8 cellular contexts compared by ENCODE assay signal in the genomic region with DNA sequence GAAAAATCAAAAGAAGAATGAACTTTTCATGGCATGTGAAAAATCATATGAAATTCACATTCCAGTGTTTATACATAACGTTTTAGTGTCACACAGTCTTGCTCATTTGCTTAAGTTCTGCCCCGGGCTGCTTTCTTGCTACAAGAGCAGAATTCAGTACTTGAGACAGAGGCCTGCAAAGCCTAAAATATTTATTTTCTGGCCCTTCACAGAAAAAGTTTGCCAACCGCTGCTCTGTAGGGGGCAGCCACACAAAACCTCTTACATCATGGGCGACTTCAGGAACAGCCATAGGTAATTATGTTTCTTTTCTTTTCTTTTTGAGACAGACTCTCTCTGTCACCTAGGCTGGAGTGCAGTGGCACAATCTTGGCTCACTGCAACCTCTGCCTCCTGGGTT. TPM values are rescaled to one million over a fixed set of nuclear protein-coding genes. Genes with fewer than 3 reads are reported as not detected.
A peak's percentile ranks its signal among the peaks of the same experiment; 100 is the strongest.
DNase-seq lines count a peak whose midpoint lies in the region; ATAC-seq and TF ChIP-seq lines count a peak whose summit lies in the region.

No MANE protein-coding gene starts in this region.

- intact Hi-C loops in activated CD4-positive, alpha-beta T cell treated with anti-CD3 and anti-CD28 coated beads for 36 hours (cut with DNase I, micrococcal nuclease) = loop anchor here (5.0 kb wide), 4 partner anchors 54 to 654 kb away; partner anchors contain the start of genes ARL2 (in 1 of the 2), FAM89B (in 1 of the 2), MAJIN (in 1 of the 2) and TM7SF2 (in 1 of the 2)
- intact Hi-C loops in OCI-LY7 (cut with micrococcal nuclease; ENCODE audit: unreplicated experiment) = loop anchor here (5.0 to 10.0 kb wide), 2 partner anchors 54 to 167 kb away; partner anchors contain the start of genes CDCA5, MAJIN and ZFPL1

- peak overlapping the region; percentile 78 for H3K4me2 ChIP-seq in OCI-LY7 (ENCODE audit: low read length)

- H3K4me3 ChIP-seq in OCI-LY7 (ENCODE audit: low read depth, low read length, poor library complexity, severe bottlenecking) = peak overlapping the region; percentile 68

- no peaks in the 10 kb centered on the region for H3K27me3 Mint-ChIP-seq in activated CD4-positive, alpha-beta T cell treated with anti-CD3 and anti-CD28 coated beads for 36 hours

- peaks cover 4% of the 10 kb centered on the region for H3K36me3 Mint-ChIP-seq in activated CD4-positive, alpha-beta T cell treated with anti-CD3 and anti-CD28 coated beads for 36 hours (ENCODE audit: low read depth)

- no peaks in the 10 kb centered on the region for H3K9me2 ChIP-seq in OCI-LY7 (ENCODE audit: insufficient read depth, low read length)

- H3K27ac ChIP-seq in OCI-LY7 (ENCODE audit: low read depth, low read length, poor library complexity, severe bottlenecking) = peak overlapping the region; percentile 63

- H2AFZ ChIP-seq in OCI-LY7 (ENCODE audit: low read length) = peak overlapping the region; percentile 53

- ATAC-seq in activated CD4-positive, alpha-beta T cell treated with anti-CD3 and anti-CD28 coated beads for 36 hours = no peak
- no peak for ATAC-seq in GM19452 (IDR thresholded peaks at IDR 0.05; ENCODE audit: unreplicated experiment)

- H3K9me3 ChIP-seq in OCI-LY7 (ENCODE audit: low read length) = no peaks in the 10 kb centered on the region

- H3K27ac Mint-ChIP-seq in activated CD4-positive, alpha-beta T cell treated with anti-CD3 and anti-CD28 coated beads for 36 hours = peak overlapping the region; percentile 88

- H3K36me3 ChIP-seq in OCI-LY7 (ENCODE audit: insufficient read depth, low read length) = peaks cover 10% of the 10 kb centered on the region; the same call in 1 of the 2 replicates

- peak; percentile 79 for TF ChIP-seq CTCF in OCI-LY7 (conservative IDR thresholded peaks at IDR 0.05; ENCODE audit: low read length)

- BruUV-seq in OCI-LY7 (replicated peaks; lab: Mats Ljungman, UMichigan) = no TSS peak

- CTCF ChIA-PET in activated CD4-positive, alpha-beta T cell treated with anti-CD3 and anti-CD28 coated beads for 36 hours (lab: Charles Lee) = interaction anchor here (0.6 to 1.1 kb wide), 7 partner anchors 33 to 96 kb away, joined by 3 to 4 read pairs (median 3); partner anchors contain the start of gene ARL2
- CTCF ChIA-PET in OCI-LY7 (lab: Charles Lee; ENCODE audit: unreplicated experiment) = no interaction called here

- H3K4me1 Mint-ChIP-seq in activated CD4-positive, alpha-beta T cell treated with anti-CD3 and anti-CD28 coated beads for 36 hours = peaks cover 16% of the 10 kb centered on the region

- H3K4me3 Mint-ChIP-seq in activated CD4-positive, alpha-beta T cell treated with anti-CD3 and anti-CD28 coated beads for 36 hours = peak overlapping the region; percentile 90

- no peaks in the 10 kb centered on the region for H3K9me3 Mint-ChIP-seq in activated CD4-positive, alpha-beta T cell treated with anti-CD3 and anti-CD28 coated beads for 36 hours (ENCODE audit: low read depth)

- POLR2A ChIA-PET in activated CD4-positive, alpha-beta T cell treated with anti-CD3 and anti-CD28 coated beads for 36 hours (lab: Charles Lee) = no interaction called here
- POLR2A ChIA-PET in OCI-LY7 (lab: Charles Lee) = interaction anchor here (0.5 to 1.6 kb wide), 6 partner anchors 19 to 116 kb away, joined by 3 to 7 read pairs (median 3); no protein-coding TSS in a partner anchor

- no peaks in the 10 kb centered on the region for H4K20me1 ChIP-seq in OCI-LY7 (ENCODE audit: insufficient read depth, low read length)

- DNase-seq in activated CD4-positive, alpha-beta T cell treated with anti-CD3 and anti-CD28 coated beads for 36 hours = peak; percentile 26
- no peak for DNase-seq in activated CD4-positive, alpha-beta T cell treated with anti-CD3 and anti-CD28 coated beads, Interleukin-2, amount 50 U/mL, for 1 hour
- peak; percentile 72 for DNase-seq in OCI-LY7 (ENCODE audit: low spot score)
- DNase-seq in dermis blood vessel endothelial cell = peak; percentile 59
- DNase-seq in myocyte (ENCODE audit: low read depth) = peak; percentile 40
- DNase-seq in islet precursor cell = no peak
- no peak for DNase-seq in Ammon's horn (ENCODE audit: low spot score)

- peaks cover 32% of the 10 kb centered on the region for H3K4me1 ChIP-seq in OCI-LY7 (ENCODE audit: insufficient read depth, low read length, poor library complexity, severe bottlenecking)

- peaks cover 10% of the 10 kb centered on the region; the same call in 1 of the 2 replicates for H3K79me2 ChIP-seq in OCI-LY7 (ENCODE audit: insufficient read depth, low read depth, low read length)

RNA-seq across cellular contexts. Expression of gene ATG2A, which starts 1.0 kb away (rescaled TPM):
- total RNA-seq in activated CD4-positive, alpha-beta T cell treated with anti-CD3 and anti-CD28 coated beads for 36 hours = 10 to 100 TPM; 15.8 to 16.7 TPM
- total RNA-seq in OCI-LY7 (2014; rRNA removed; shearing (Covaris generic)) = 18.1 and 29.0 TPM in 2 replicates
- 28.2 and 28.7 TPM in 2 replicates for total RNA-seq in OCI-LY7 (2022)
- 17.7 and 24.8 TPM in 2 replicates for total RNA-seq in dermis blood vessel endothelial cell
- 14.1 and 20.4 TPM in 2 replicates for total RNA-seq in myocyte
- polyA plus RNA-seq in myocyte (2012) = 12.8 TPM

RNA-seq across cellular contexts. Expression of gene PPP2R5B, which starts 6.4 kb away (rescaled TPM):
- total RNA-seq in activated CD4-positive, alpha-beta T cell treated with anti-CD3 and anti-CD28 coated beads for 36 hours = 10 to 100 TPM; 13.2 to 13.5 TPM
- total RNA-seq in OCI-LY7 (2014; rRNA removed; shearing (Covaris generic)) = 8.6 and 8.8 TPM in 2 replicates
- 13.3 and 16.2 TPM in 2 replicates for total RNA-seq in OCI-LY7 (2022)
- total RNA-seq in dermis blood vessel endothelial cell = 14.1 and 15.0 TPM in 2 replicates
- 32.1 and 39.0 TPM in 2 replicates for total RNA-seq in myocyte
- polyA plus RNA-seq in myocyte (2012) = 32.1 TPM

RNA-seq across cellular contexts. Expression of gene GPHA2, which starts 17.6 kb away (rescaled TPM):
- under 1 TPM in 1 of 2 experiments, not detected in 1; 0.34 TPM for total RNA-seq in activated CD4-positive, alpha-beta T cell treated with anti-CD3 and anti-CD28 coated beads for 36 hours
- not detected in 2 replicates for total RNA-seq in OCI-LY7 (2014; rRNA removed; shearing (Covaris generic))
- not detected in 2 replicates for total RNA-seq in OCI-LY7 (2022)
- not detected in 2 replicates for total RNA-seq in dermis blood vessel endothelial cell
- not detected in 2 replicates for total RNA-seq in myocyte
- not detected for polyA plus RNA-seq in myocyte (2012)

RNA-seq across cellular contexts. Expression of gene EHD1, which starts 39.6 kb away (rescaled TPM):
- total RNA-seq in activated CD4-positive, alpha-beta T cell treated with anti-CD3 and anti-CD28 coated beads for 36 hours = 10 to 100 TPM; 71.0 to 73.6 TPM
- 101 and 107 TPM in 2 replicates for total RNA-seq in OCI-LY7 (2014; rRNA removed; shearing (Covaris generic))
- 153 and 177 TPM in 2 replicates for total RNA-seq in OCI-LY7 (2022)
- 75.9 and 125 TPM in 2 replicates for total RNA-seq in dermis blood vessel endothelial cell
- 58.0 and 60.4 TPM in 2 replicates for total RNA-seq in myocyte
- polyA plus RNA-seq in myocyte (2012) = 59.5 TPM

RNA-seq across cellular contexts. Expression of gene MAJIN, which starts 53.9 kb away (rescaled TPM):
- total RNA-seq in activated CD4-positive, alpha-beta T cell treated with anti-CD3 and anti-CD28 coated beads for 36 hours = 1 to 10 TPM; 1.2 to 1.6 TPM
- total RNA-seq in OCI-LY7 (2014; rRNA removed; shearing (Covaris generic)) = not detected in 2 replicates
- not detected in 2 replicates for total RNA-seq in OCI-LY7 (2022)
- total RNA-seq in dermis blood vessel endothelial cell = 0.17 TPM in 1 of 2 replicates, not detected in the other
- total RNA-seq in myocyte = not detected in 2 replicates
- polyA plus RNA-seq in myocyte (2012) = not detected

Comparison
In these comparisons a context has a peak if more than half of its experiments do, and no peak if none do; other contexts are left out.
1. DNase-seq: peak in activated CD4-positive, alpha-beta T cell treated with anti-CD3 and anti-CD28 coated beads for 36 hours (single experiment), OCI-LY7 (single experiment), dermis blood vessel endothelial cell (single experiment) and myocyte (single experiment); none in activated CD4-positive, alpha-beta T cell treated with anti-CD3 and anti-CD28 coated beads, Interleukin-2, amount 50 U/mL, for 1 hour (single experiment), islet precursor cell (single experiment) and Ammon's horn (single experiment).